ENCODE assay signal across 15 cellular contexts in genomic region chr1:3272321-3273045, GRCh38.
A peak's percentile ranks its signal among the peaks of the same experiment; 100 is the strongest.
DNase-seq lines count a peak whose midpoint lies in the region; ATAC-seq and TF ChIP-seq lines count a peak whose summit lies in the region.
"Had no signal": no experiment of that assay in that cellular context is flagged by ENCODE, and none has a peak within 500 bp of the region (broad histone marks: within the 10 kb centered on the region; RNA-seq: fewer than 3 reads in every experiment).

No MANE protein-coding gene starts in this region.

- no TSS peak for BruUV-seq in IMR-90 (replicated peaks; lab: Mats Ljungman, UMichigan)

- peak overlapping the region; percentile 16 for H2AK9ac ChIP-seq in IMR-90 (replicated peaks; ENCODE audit: low read depth, low read length, poor library complexity)

- no peak overlapping the region for H3K18ac ChIP-seq in IMR-90 (ENCODE audit: low read depth, low read length)
- peak overlapping the region; percentile 75 for H3K18ac ChIP-seq in neuronal stem cell (ENCODE audit: low read length)

- no peak overlapping the region for H3K9ac ChIP-seq in IMR-90 (ENCODE audit: low read depth, low read length)
- H3K9ac ChIP-seq in neuronal stem cell (ENCODE audit: low read depth, low read length, poor library complexity): no peak overlapping the region
- H3K9ac ChIP-seq: GM23248 had no signal

- intact Hi-C loops in Right ventricle myocardium inferior (cut with DNase I) (no loop called here), IMR-90 (cut with micrococcal nuclease) (no loop called here)

- no peaks in the 10 kb centered on the region for H4K20me1 ChIP-seq in IMR-90 (ENCODE audit: insufficient read depth, low read length)

- H3K27ac ChIP-seq in right atrium auricular region (no peak overlapping the region), IMR-90 (ENCODE audit: insufficient read depth, low read length) (no peak overlapping the region), neuronal stem cell (replicated peaks; ENCODE audit: low read length) (no peak overlapping the region)
- H3K27ac ChIP-seq: 22Rv1, GM23248 had no signal

- H3K23ac ChIP-seq in IMR-90 (ENCODE audit: low read depth, low read length): no peak overlapping the region
- no peak overlapping the region for H3K23ac ChIP-seq in neuronal stem cell (ENCODE audit: low read depth, low read length, poor library complexity)

- DNase-seq in Right ventricle myocardium inferior (ENCODE audit: missing footprints): peak; percentile 45
- DNase-seq in right atrium auricular region (ENCODE audit: low spot score): no peak
- DNase-seq in IMR-90: no peak
- no peak for DNase-seq in neuronal stem cell (ENCODE audit: low spot score)
- DNase-seq in cerebellar nuclear complex (lab: John Stamatoyannopoulos, UW): no peak
- DNase-seq in stimulated activated CD4-positive, alpha-beta T cell treated with anti-CD3 and anti-CD28 coated beads, Interleukin-2, amount 100 ng/mL, for 24 hours: no peak
- DNase-seq: C1 segment of cervical spinal cord; Calu3; CD4-positive, alpha-beta memory T cell; DMS53; GM23248; H7; HCEC 1CT had no signal

- no peak for ATAC-seq in Right ventricle myocardium inferior
- ATAC-seq in IMR-90 (ENCODE audit: low read depth): no peak
- no peak for ATAC-seq in GM18511 (IDR thresholded peaks at IDR 0.05; ENCODE audit: unreplicated experiment)

- H3K9me3 ChIP-seq in right atrium auricular region (no peaks in the 10 kb centered on the region), IMR-90 (ENCODE audit: control insufficient read depth, insufficient read depth, low read length) (peaks cover 9% of the 10 kb centered on the region; the same call in 1 of the 2 replicates), neuronal stem cell (replicated peaks in 1 of 2; ENCODE audit: control insufficient read depth in 2 of 2, insufficient read depth in 1 of 2, low read depth in 1 of 2, low read length in 2 of 2) (no peaks in the 10 kb centered on the region)

- H3K4ac ChIP-seq in IMR-90 (ENCODE audit: low read depth, low read length) (no peak overlapping the region), neuronal stem cell (ENCODE audit: low read length) (no peak overlapping the region)

- no peak overlapping the region for H3K56ac ChIP-seq in IMR-90 (ENCODE audit: extremely low read depth, insufficient read depth, low read length)

- H3K79me1 ChIP-seq in IMR-90 (ENCODE audit: low read depth in 1 of 2, low read length in 2 of 2) (no peaks in the 10 kb centered on the region), neuronal stem cell (ENCODE audit: low read depth, low read length) (peaks cover 5% of the 10 kb centered on the region)

- H2BK120ac ChIP-seq in IMR-90 (ENCODE audit: low read depth, low read length) (no peak overlapping the region), neuronal stem cell (ENCODE audit: low read depth, low read length) (no peak overlapping the region)

- POLR2A ChIA-PET in IMR-90 (lab: Charles Lee; ENCODE audit: unreplicated experiment): no interaction called here

- H3K4me3 ChIP-seq in right atrium auricular region (no peak overlapping the region), IMR-90 (ENCODE audit: insufficient read depth, low read depth, low read length) (no peak overlapping the region), neuronal stem cell (ENCODE audit: low read length in 2 of 2) (no peak overlapping the region)
- H3K4me3 ChIP-seq: GM23248 had no signal

- H4K8ac ChIP-seq in IMR-90 (ENCODE audit: low read depth in 2 of 2, low read length in 2 of 2) (no peak overlapping the region), neuronal stem cell (ENCODE audit: low read depth, low read length) (no peak overlapping the region)

- no peak overlapping the region for H4K91ac ChIP-seq in IMR-90 (ENCODE audit: insufficient read depth, low read depth, low read length)
- no peak overlapping the region for H4K91ac ChIP-seq in neuronal stem cell (ENCODE audit: low read depth, low read length, poor library complexity)

- H2BK15ac ChIP-seq in IMR-90 (ENCODE audit: low read depth, low read length) (no peak overlapping the region), neuronal stem cell (ENCODE audit: low read length) (no peak overlapping the region)

- no peaks in the 10 kb centered on the region for H3K9me1 ChIP-seq in IMR-90 (ENCODE audit: insufficient read depth, low read length)

- dilution Hi-C loops in IMR-90 (cut with HindIII; ENCODE audit: low sequenced_read_pairs, unreplicated experiment): no loop called here

- H2BK20ac ChIP-seq in IMR-90 (ENCODE audit: low read depth, low read length): no peak overlapping the region

- H2BK12ac ChIP-seq in neuronal stem cell (ENCODE audit: low read length): peak overlapping the region; percentile 26

- CTCF ChIA-PET in IMR-90 (lab: Yijun Ruan, JAX): no interaction called here

- no peak for TF ChIP-seq RAD21 in IMR-90 (IDR thresholded peaks at IDR 0.05; ENCODE audit: low read length)

- H3K14ac ChIP-seq in IMR-90 (replicated peaks; ENCODE audit: low read depth, low read length): no peak overlapping the region
- H3K14ac ChIP-seq in neuronal stem cell (ENCODE audit: low read length): peak overlapping the region; percentile 65

- H3K4me1 ChIP-seq in right atrium auricular region (no peaks in the 10 kb centered on the region), IMR-90 (ENCODE audit: control insufficient read depth, insufficient read depth, low read length) (no peaks in the 10 kb centered on the region), neuronal stem cell (ENCODE audit: control insufficient read depth in 2 of 2, insufficient read depth in 1 of 2, low read depth in 1 of 2, low read length in 2 of 2) (peaks cover 0 to 7% of the 10 kb centered on the region in 2 donors)

- no peak for TF ChIP-seq POLR2A in IMR-90 (IDR thresholded peaks at IDR 0.05; ENCODE audit: low read depth, low read length)

- no peak for TF ChIP-seq CTCF in right atrium auricular region (IDR thresholded peaks at IDR 0.05)
- no peak for TF ChIP-seq CTCF in IMR-90 (conservative IDR thresholded peaks at IDR 0.05; ENCODE audit: low read depth, low read length)

- H3K27me3 ChIP-seq in right atrium auricular region (no peaks in the 10 kb centered on the region), IMR-90 (ENCODE audit: control insufficient read depth, insufficient read depth, low read length) (no peaks in the 10 kb centered on the region), neuronal stem cell (ENCODE audit: control insufficient read depth in 3 of 3, insufficient read depth in 3 of 3, low read depth in 1 of 3, low read length in 3 of 3) (peaks cover 0 to 66% (median 2%) of the 10 kb centered on the region in 3 experiments)

- no peak overlapping the region for H2BK5ac ChIP-seq in IMR-90 (ENCODE audit: low read depth, low read length, poor library complexity, severe bottlenecking)
- H2BK5ac ChIP-seq in neuronal stem cell (ENCODE audit: low read length): no peak overlapping the region

- H2AK5ac ChIP-seq in IMR-90 (ENCODE audit: low read depth, low read length) (no peak overlapping the region), neuronal stem cell (ENCODE audit: low read depth, low read length) (peak overlapping the region; percentile 71)

- H3K36me3 ChIP-seq in right atrium auricular region (no peaks in the 10 kb centered on the region), IMR-90 (ENCODE audit: control insufficient read depth, insufficient read depth, low read length) (no peaks in the 10 kb centered on the region), neuronal stem cell (replicated peaks in 1 of 2; ENCODE audit: control insufficient read depth in 2 of 2, insufficient read depth in 2 of 2, low read length in 2 of 2) (no peaks in the 10 kb centered on the region)

- no peak overlapping the region for H4K5ac ChIP-seq in IMR-90 (ENCODE audit: low read depth, low read length)

- WGBS in IMR-90 (ENCODE audit: extremely low coverage in 2 of 2, insufficient read length in 1 of 2), 2 experiments: 62% methylated on average over 19 of the region's 29 CpGs; no CpG with 5 or more reads in 1 of the 2 experiments
- WGBS in neuronal stem cell (ENCODE audit: extremely low coverage in 2 of 2, insufficient read length in 2 of 2, insufficient replicate concordance in 1 of 2), 2 donors: no CpG with 5 or more reads among the region's 29 CpGs

- no peak overlapping the region for H3K4me2 ChIP-seq in IMR-90 (ENCODE audit: low read depth, low read length)
- no peak overlapping the region for H3K4me2 ChIP-seq in neuronal stem cell (ENCODE audit: insufficient read depth, low read length, poor library complexity, severe bottlenecking)

- no peak overlapping the region for H2AFZ ChIP-seq in IMR-90 (replicated peaks; ENCODE audit: low read length, poor library complexity)
- H2AFZ ChIP-seq in neuronal stem cell (ENCODE audit: low read length): no peak overlapping the region
- H2AFZ ChIP-seq: GM23248 had no signal

- in situ Hi-C loops in IMR-90 (cut with MboI; ENCODE audit: low sequenced_read_pairs): no loop called here

TF ChIP-seq in IMR-90, 13 proteins besides CTCF, POLR2A, EP300 and RAD21:
- TF ChIP-seq CHD1 (IDR thresholded peaks at IDR 0.05; ENCODE audit: low read depth, low read length) (no peak), ELK1 (IDR thresholded peaks at IDR 0.05; ENCODE audit: borderline replicate concordance, low read depth, low read length) (no peak), RCOR1 (IDR thresholded peaks at IDR 0.05; ENCODE audit: insufficient replicate concordance, low read length) (no peak), USF2 (IDR thresholded peaks at IDR 0.05; ENCODE audit: low read depth, low read length) (no peak), MAFK (IDR thresholded peaks at IDR 0.05; ENCODE audit: low read depth, low read length) (no peak), CEBPB (IDR thresholded peaks at IDR 0.05; ENCODE audit: low read depth, low read length) (no peak), MAZ (IDR thresholded peaks at IDR 0.05; ENCODE audit: borderline replicate concordance, low read depth, low read length) (no peak), RFX5 (IDR thresholded peaks at IDR 0.05; ENCODE audit: low read depth, low read length) (no peak), MXI1 (IDR thresholded peaks at IDR 0.05; ENCODE audit: borderline replicate concordance, low read depth, low read length) (no peak)
